Comparison of ENCODE assay signal across 8 cellular contexts in genomic region chr10:89327803-89328441, GRCh38. TPM values are rescaled to one million over a fixed set of nuclear protein-coding genes. Genes with fewer than 3 reads are reported as not detected.
A peak's percentile ranks its signal among the peaks of the same experiment; 100 is the strongest.
DNase-seq lines count a peak whose midpoint lies in the region; ATAC-seq and TF ChIP-seq lines count a peak whose summit lies in the region.

Gene IFIT3, plus strand, starts transcription at chr10:89327997. Its CDS starts 77 bp downstream, at chr10:89328074.

- no peaks in the 10 kb centered on the region for H3K27me3 ChIP-seq in A673 (replicated peaks; ENCODE audit: insufficient read depth, low read depth, low read length, poor library complexity)

- CTCF ChIA-PET in A673 (lab: Charles Lee): no interaction called here
- CTCF ChIA-PET in activated CD8-positive, alpha-beta T cell treated with anti-CD3 and anti-CD28 coated beads for 36 hours (lab: Charles Lee): interaction anchor here (1.0 kb wide), 1 partner anchor 86 kb away, joined by 3 read pairs; the partner anchor contains the start of gene IFIT5

- peaks cover 25% of the 10 kb centered on the region for H3K27me3 Mint-ChIP-seq in activated CD8-positive, alpha-beta T cell treated with anti-CD3 and anti-CD28 coated beads for 36 hours
- H3K27me3 Mint-ChIP-seq in naive thymus-derived CD8-positive, alpha-beta T cell: peaks cover 2 to 8% (median 5%) of the 10 kb centered on the region in 5 donors

- peak; percentile 91 for DNase-seq in A673 (ENCODE audit: low spot score)
- no peak for DNase-seq in GM12864 (ENCODE audit: low read depth)
- DNase-seq in M059J (ENCODE audit: low read depth): peak; percentile 91
- DNase-seq in activated CD8-positive, alpha-beta T cell treated with anti-CD3 and anti-CD28 coated beads for 36 hours: peak; percentile 32
- peak; percentile 96 for DNase-seq in fibroblast of pulmonary artery (ENCODE audit: low read depth)
- peak in 3 of 10 donors; percentile 14 to 25 (median 23) for DNase-seq in naive thymus-derived CD8-positive, alpha-beta T cell
- no peak for DNase-seq in NCI-H128 (lab: John Stamatoyannopoulos, UW; ENCODE audit: unreplicated experiment)

- no peaks in the 10 kb centered on the region for H3K36me3 ChIP-seq in A673 (ENCODE audit: insufficient read depth, low read length, poor library complexity, severe bottlenecking)

- BruUV-seq in A673 (replicated peaks; lab: Mats Ljungman, UMichigan): TSS peak; percentile 83

- no peaks in the 10 kb centered on the region for H3K9me3 Mint-ChIP-seq in activated CD8-positive, alpha-beta T cell treated with anti-CD3 and anti-CD28 coated beads for 36 hours
- peaks cover 0 to 1% (median 0%) of the 10 kb centered on the region in 9 donors for H3K9me3 Mint-ChIP-seq in naive thymus-derived CD8-positive, alpha-beta T cell

- peak within 1 kb of the TSS; percentile 91 for H3K27ac ChIP-seq in A673 (ENCODE audit: low read depth, low read length, poor library complexity, severe bottlenecking)

- peak within 1 kb of the TSS; percentile 51 for H3K4me3 ChIP-seq in A673 (ENCODE audit: low read depth, low read length, poor library complexity, severe bottlenecking)
- peak within 1 kb of the TSS; percentile 54 for H3K4me3 ChIP-seq in GM12864 (ENCODE audit: low read depth, low read length)
- H3K4me3 ChIP-seq in fibroblast of pulmonary artery (replicated peaks; ENCODE audit: low read depth, low read length): peak within 1 kb of the TSS; percentile 61

- H3K4me1 Mint-ChIP-seq in activated CD8-positive, alpha-beta T cell treated with anti-CD3 and anti-CD28 coated beads for 36 hours (ENCODE audit: low read depth): peaks cover 25% of the 10 kb centered on the region
- peaks cover 19 to 63% (median 43%) of the 10 kb centered on the region in 4 donors for H3K4me1 Mint-ChIP-seq in naive thymus-derived CD8-positive, alpha-beta T cell

- H3K27ac Mint-ChIP-seq in activated CD8-positive, alpha-beta T cell treated with anti-CD3 and anti-CD28 coated beads for 36 hours: peak within 1 kb of the TSS; percentile 69
- peak within 1 kb of the TSS; percentile 9 to 97 (median 76) for H3K27ac Mint-ChIP-seq in naive thymus-derived CD8-positive, alpha-beta T cell

- POLR2A ChIA-PET in A673 (lab: Charles Lee; ENCODE audit: low non-redundant PET): no interaction called here
- POLR2A ChIA-PET in activated CD8-positive, alpha-beta T cell treated with anti-CD3 and anti-CD28 coated beads for 36 hours (lab: Charles Lee): interaction anchor here (0.7 to 1.0 kb wide), 6 partner anchors 10 to 228 kb away, joined by 3 read pairs; partner anchors contain the start of genes IFIT1, IFIT2 and IFIT5
- POLR2A ChIA-PET in naive thymus-derived CD8-positive, alpha-beta T cell (lab: Charles Lee): interaction anchor here (0.6 to 1.0 kb wide), 2 partner anchors 12 to 27 kb away, joined by 4 to 6 read pairs; no protein-coding TSS in a partner anchor

- peak within 1 kb of the TSS; percentile 67 for H3K4me3 Mint-ChIP-seq in activated CD8-positive, alpha-beta T cell treated with anti-CD3 and anti-CD28 coated beads for 36 hours
- H3K4me3 Mint-ChIP-seq in naive thymus-derived CD8-positive, alpha-beta T cell: peak within 1 kb of the TSS; percentile 83 to 99 (median 88)

- intact Hi-C loops in A673 (cut with micrococcal nuclease; ENCODE audit: unreplicated experiment): no loop called here
- intact Hi-C loops in activated CD8-positive, alpha-beta T cell treated with anti-CD3 and anti-CD28 coated beads for 36 hours (cut with micrococcal nuclease): no loop called here

- ATAC-seq in activated CD8-positive, alpha-beta T cell treated with anti-CD3 and anti-CD28 coated beads for 36 hours: peak; percentile 49
- ATAC-seq in naive thymus-derived CD8-positive, alpha-beta T cell: peak; percentile 27 to 32
- ATAC-seq in HG02798 (IDR thresholded peaks at IDR 0.05; ENCODE audit: poor library complexity, unreplicated experiment): no peak

- TF ChIP-seq CTCF in A673 (conservative IDR thresholded peaks at IDR 0.05; ENCODE audit: low read depth, low read length) (no peak), GM12864 (IDR thresholded peaks at IDR 0.05; ENCODE audit: low read depth, low read length, missing control alignments) (no peak), fibroblast of pulmonary artery (IDR thresholded peaks at IDR 0.05; ENCODE audit: low read length, missing control alignments) (no peak)
- TF ChIP-seq CTCF in activated CD8-positive, alpha-beta T cell treated with anti-CD3 and anti-CD28 coated beads for 36 hours (IDR thresholded peaks at IDR 0.05): no peak

- no peaks in the 10 kb centered on the region for H3K9me3 ChIP-seq in A673 (ENCODE audit: low read depth, low read length, poor library complexity, severe bottlenecking)

- no peaks in the 10 kb centered on the region for H3K36me3 Mint-ChIP-seq in activated CD8-positive, alpha-beta T cell treated with anti-CD3 and anti-CD28 coated beads for 36 hours (ENCODE audit: low read depth)
- H3K36me3 Mint-ChIP-seq in naive thymus-derived CD8-positive, alpha-beta T cell: no peaks in the 10 kb centered on the region

- H3K4me1 ChIP-seq in A673 (ENCODE audit: insufficient read depth, low read length, poor library complexity, severe bottlenecking): peaks cover 21% of the 10 kb centered on the region

RNA-seq across cellular contexts. Expression of gene IFIT3, which starts in this region (rescaled TPM):
- total RNA-seq in A673 (2021): 5.6 and 6.7 TPM in 2 replicates
- 303 and 380 TPM in 2 replicates for total RNA-seq in M059J (2014; rRNA removed; shearing (Covaris generic))
- total RNA-seq in activated CD8-positive, alpha-beta T cell treated with anti-CD3 and anti-CD28 coated beads for 36 hours: 10 to 100 TPM; 20.4 to 21.8 TPM
- under 1 TPM; 0.57 to 0.58 TPM for total RNA-seq in naive thymus-derived CD8-positive, alpha-beta T cell
- 1 to 10 TPM; 1.0 to 3.2 (median 2.6) TPM for polyA plus RNA-seq in naive thymus-derived CD8-positive, alpha-beta T cell

Comparison
In these comparisons a context has a peak if more than half of its experiments do, and no peak if none do; other contexts are left out.
1. RNA of gene IFIT3 (total RNA-seq): 303 to 380 TPM in M059J; 20.4 to 21.8 TPM in activated CD8-positive, alpha-beta T cell treated with anti-CD3 and anti-CD28 coated beads for 36 hours, 5.6 to 6.7 TPM in A673 and 0.57 to 0.58 TPM in naive thymus-derived CD8-positive, alpha-beta T cell; every median in the first group is over 10 times any median in the second.
2. DNase-seq: peak in A673 (single experiment), M059J (single experiment), activated CD8-positive, alpha-beta T cell treated with anti-CD3 and anti-CD28 coated beads for 36 hours (single experiment) and fibroblast of pulmonary artery (single experiment); none in GM12864 (single experiment) and NCI-H128 (single experiment).
3. Peak in every context shown above with its lines, with median percentiles within 50 percentile points of each other: H3K4me3 ChIP-seq.